In genomic region chr1:236516929-236517704, GRCh38 we compare ENCODE assay signal across 8 cellular contexts. TPM values are rescaled to one million over a fixed set of nuclear protein-coding genes. Genes with fewer than 3 reads are reported as not detected.
DNase-seq lines count a peak whose midpoint lies in the region; ATAC-seq and TF ChIP-seq lines count a peak whose summit lies in the region.

No MANE protein-coding gene starts in this region.

- WGBS in adrenal gland, 4 donors = 46 to 64% (median 60%) methylated on average over 8 of the region's 8 CpGs

- ATAC-seq in GM23338 = peak; percentile 47; the same call in 2 of the 3 replicates
- no peak for ATAC-seq in GM21423 (IDR thresholded peaks at IDR 0.05; ENCODE audit: unreplicated experiment)

- no peak for TF ChIP-seq CTCF in AG04450 (IDR thresholded peaks at IDR 0.05; ENCODE audit: low read depth, low read length)
- TF ChIP-seq CTCF in GM23338 (conservative IDR thresholded peaks at IDR 0.05; ENCODE audit: low read depth in 2 of 2) = no peak
- TF ChIP-seq CTCF in adrenal gland (IDR thresholded peaks at IDR 0.05) = no peak

- no peaks in the 10 kb centered on the region for H3K9me3 ChIP-seq in AG04450 (ENCODE audit: control insufficient read depth, insufficient read depth, low read length)
- no peaks in the 10 kb centered on the region for H3K9me3 ChIP-seq in adrenal gland (replicated peaks in 1 of 3)

- H4K20me1 ChIP-seq in GM23338 (replicated peaks; ENCODE audit: insufficient read depth) = no peaks in the 10 kb centered on the region

- H3F3A ChIP-seq in GM23338 (replicated peaks; ENCODE audit: low read depth) = no peaks in the 10 kb centered on the region

- H3K27me3 ChIP-seq in AG04450 (ENCODE audit: control insufficient read depth, insufficient read depth, low read length) = no peaks in the 10 kb centered on the region
- H3K27me3 ChIP-seq in GM23338 (ENCODE audit: insufficient read depth) = peaks cover under 1% of the 10 kb centered on the region; the same call in 1 of the 2 replicates
- no peaks in the 10 kb centered on the region for H3K27me3 ChIP-seq in adrenal gland

- TF ChIP-seq POLR2A in adrenal gland (IDR thresholded peaks at IDR 0.05) = no peak

- H3K4me2 ChIP-seq in GM23338 = 0 out of 2 replicates have a peak overlapping the region, but pooled peaks have one; percentile 28

- POLR2A ChIA-PET in AG04450 (lab: Yijun Ruan, JAX) = interaction anchor here (0.6 to 1.7 kb wide), 5 partner anchors 8 to 486 kb away, joined by 3 to 11 read pairs (median 3); no protein-coding TSS in a partner anchor
- POLR2A ChIA-PET in activated CD4-positive, alpha-beta T cell treated with anti-CD3 and anti-CD28 coated beads, Interleukin-2, amount 10 ng/mL, durations not matched to agents 7 days and 5 days (lab: Charles Lee) = no interaction called here

- H3K79me2 ChIP-seq in GM23338 (replicated peaks; ENCODE audit: insufficient read depth) = no peaks in the 10 kb centered on the region

- intact Hi-C loops in adrenal gland (cut with DNase I) = no loop called here

- H3K27ac Mint-ChIP-seq in GM23338 = peak overlapping the region; percentile 22; the same call in 1 of the 2 replicates
- H3K27ac Mint-ChIP-seq in activated CD4-positive, alpha-beta T cell treated with anti-CD3 and anti-CD28 coated beads, Interleukin-2, amount 10 ng/mL, durations not matched to agents 7 days and 5 days = peak overlapping the region; percentile 85

- H3K27me3 Mint-ChIP-seq in GM23338 (ENCODE audit: insufficient read depth, low read depth, poor library complexity) = peaks cover 4% of the 10 kb centered on the region
- H3K27me3 Mint-ChIP-seq in activated CD4-positive, alpha-beta T cell treated with anti-CD3 and anti-CD28 coated beads, Interleukin-2, amount 10 ng/mL, durations not matched to agents 7 days and 5 days = peaks cover 8% of the 10 kb centered on the region

- H3K27ac ChIP-seq in AG04450 (ENCODE audit: low read depth, low read length) (no peak overlapping the region), GM23338 (ENCODE audit: low read depth) (no peak overlapping the region), adrenal gland (no peak overlapping the region)

- no peaks in the 10 kb centered on the region for H3K36me3 Mint-ChIP-seq in GM23338 (ENCODE audit: low read depth)
- H3K36me3 Mint-ChIP-seq in activated CD4-positive, alpha-beta T cell treated with anti-CD3 and anti-CD28 coated beads, Interleukin-2, amount 10 ng/mL, durations not matched to agents 7 days and 5 days (ENCODE audit: low read depth) = peaks cover 7% of the 10 kb centered on the region

- DNase-seq in AG04450 (ENCODE audit: low read depth, low spot score) (peak; percentile 70), GM23338 (ENCODE audit: low spot score) (no peak), glomerular visceral epithelial cell (ENCODE audit: extremely low spot score) (peak; percentile 17), adrenal gland (no peak), G401 (ENCODE audit: low spot score) (no peak), MV-4-11 (lab: John Stamatoyannopoulos, UW) (no peak)
- DNase-seq in activated CD4-positive, alpha-beta T cell treated with anti-CD3 and anti-CD28 coated beads, Interleukin-2, amount 10 ng/mL, durations not matched to agents 7 days and 5 days = peak; percentile 65

- H3K4me3 ChIP-seq in AG04450 (ENCODE audit: low read depth, low read length) = no peak overlapping the region
- 0 out of 2 replicates have a peak overlapping the region, but pooled peaks have one; percentile 10 for H3K4me3 ChIP-seq in GM23338
- H3K4me3 ChIP-seq in adrenal gland = no peak overlapping the region

- in situ Hi-C loops in G401 (cut with HindIII; ENCODE audit: low sequenced_read_pairs) = no loop called here

- CTCF ChIA-PET in AG04450 (lab: Charles Lee) = interaction anchor here (1.0 to 1.7 kb wide), 5 partner anchors 9 to 545 kb away, joined by 3 to 8 read pairs (median 4); no protein-coding TSS in a partner anchor
- CTCF ChIA-PET in activated CD4-positive, alpha-beta T cell treated with anti-CD3 and anti-CD28 coated beads, Interleukin-2, amount 10 ng/mL, durations not matched to agents 7 days and 5 days (lab: Charles Lee) = interaction anchor here (0.6 to 0.9 kb wide), 2 partner anchors 33 to 112 kb away, joined by 3 read pairs; no protein-coding TSS in a partner anchor

- H3K9me3 Mint-ChIP-seq in GM23338 = no peaks in the 10 kb centered on the region
- peaks cover 5% of the 10 kb centered on the region for H3K9me3 Mint-ChIP-seq in activated CD4-positive, alpha-beta T cell treated with anti-CD3 and anti-CD28 coated beads, Interleukin-2, amount 10 ng/mL, durations not matched to agents 7 days and 5 days

- peak overlapping the region; percentile 68 for H2AFZ ChIP-seq in GM23338

- peaks cover 8% of the 10 kb centered on the region for H3K4me1 Mint-ChIP-seq in GM23338
- H3K4me1 Mint-ChIP-seq in activated CD4-positive, alpha-beta T cell treated with anti-CD3 and anti-CD28 coated beads, Interleukin-2, amount 10 ng/mL, durations not matched to agents 7 days and 5 days = peaks cover 31% of the 10 kb centered on the region

- H3K9me2 ChIP-seq in GM23338 (ENCODE audit: insufficient read depth) = no peaks in the 10 kb centered on the region

- H3K4me3 Mint-ChIP-seq in GM23338 = peak overlapping the region; percentile 13; the same call in 1 of the 3 replicates
- peak overlapping the region; percentile 60 for H3K4me3 Mint-ChIP-seq in activated CD4-positive, alpha-beta T cell treated with anti-CD3 and anti-CD28 coated beads, Interleukin-2, amount 10 ng/mL, durations not matched to agents 7 days and 5 days

- H3K4me1 ChIP-seq in GM23338 (ENCODE audit: insufficient read depth) (peaks cover 14% of the 10 kb centered on the region), adrenal gland (replicated peaks in 1 of 2) (no peaks in the 10 kb centered on the region)

- H3K36me3 ChIP-seq in GM23338 (ENCODE audit: insufficient read depth) = no peaks in the 10 kb centered on the region
- H3K36me3 ChIP-seq in adrenal gland (replicated peaks in 1 of 2) = no peaks in the 10 kb centered on the region

TF ChIP-seq in GM23338, 12 proteins besides CTCF, POLR2A, EP300 and RAD21:
- no peak for TF ChIP-seq JUNB (IDR thresholded peaks at IDR 0.05; ENCODE audit: unreplicated experiment)
- no peak for TF ChIP-seq STAT1 (IDR thresholded peaks at IDR 0.05; ENCODE audit: unreplicated experiment)
- no peak for TF ChIP-seq ZNF331 (CRISPR knock-in tag; IDR thresholded peaks at IDR 0.05; ENCODE audit: low read depth)

RNA-seq across cellular contexts. Expression of gene LGALS8, which starts 6.7 kb away (rescaled TPM):
- polyA plus RNA-seq in AG04450 (2011; rRNA removed) (64.8 and 82.4 TPM in 2 replicates), GM23338 (2016; fragmentation: Nextera tagmentation; extraction: Ambion mirVana) (10.1 and 10.5 TPM in 2 replicates), adrenal gland (10 to 100 TPM; 23.2 to 56.0 (median 25.5) TPM)
- polyA minus RNA-seq in AG04450 (2011; rRNA and poly(A)+ RNA removed) = 51.0 and 57.8 TPM in 2 replicates
- total RNA-seq in GM23338 (2014; rRNA removed; shearing (Covaris generic)) = 11.5 and 20.2 TPM in 2 replicates
- total RNA-seq in activated CD4-positive, alpha-beta T cell treated with anti-CD3 and anti-CD28 coated beads, Interleukin-2, amount 10 ng/mL, durations not matched to agents 7 days and 5 days = 100 to 1,000 TPM in 1 of 2 experiments, 10 to 100 TPM in 1; 99.5 to 107 TPM
- total RNA-seq in adrenal gland = 100 to 1,000 TPM in 1 of 8 donors, 10 to 100 TPM in 7; 32.6 to 100 (median 55.0) TPM
- total RNA-seq in G401 (2014; rRNA removed; shearing (Covaris generic)) = 26.2 and 32.0 TPM in 2 replicates

Comparison
In these comparisons a context has a peak if more than half of its experiments do, and no peak if none do; other contexts are left out.
1. DNase-seq: peak in AG04450 (single experiment), activated CD4-positive, alpha-beta T cell treated with anti-CD3 and anti-CD28 coated beads, Interleukin-2, amount 10 ng/mL, durations not matched to agents 7 days and 5 days (single experiment) and glomerular visceral epithelial cell (single experiment); none in GM23338 (single experiment), adrenal gland (0 of 7), G401 (single experiment) and MV-4-11 (single experiment).